1 cellular context compared by ENCODE assay signal in the genomic region with DNA sequence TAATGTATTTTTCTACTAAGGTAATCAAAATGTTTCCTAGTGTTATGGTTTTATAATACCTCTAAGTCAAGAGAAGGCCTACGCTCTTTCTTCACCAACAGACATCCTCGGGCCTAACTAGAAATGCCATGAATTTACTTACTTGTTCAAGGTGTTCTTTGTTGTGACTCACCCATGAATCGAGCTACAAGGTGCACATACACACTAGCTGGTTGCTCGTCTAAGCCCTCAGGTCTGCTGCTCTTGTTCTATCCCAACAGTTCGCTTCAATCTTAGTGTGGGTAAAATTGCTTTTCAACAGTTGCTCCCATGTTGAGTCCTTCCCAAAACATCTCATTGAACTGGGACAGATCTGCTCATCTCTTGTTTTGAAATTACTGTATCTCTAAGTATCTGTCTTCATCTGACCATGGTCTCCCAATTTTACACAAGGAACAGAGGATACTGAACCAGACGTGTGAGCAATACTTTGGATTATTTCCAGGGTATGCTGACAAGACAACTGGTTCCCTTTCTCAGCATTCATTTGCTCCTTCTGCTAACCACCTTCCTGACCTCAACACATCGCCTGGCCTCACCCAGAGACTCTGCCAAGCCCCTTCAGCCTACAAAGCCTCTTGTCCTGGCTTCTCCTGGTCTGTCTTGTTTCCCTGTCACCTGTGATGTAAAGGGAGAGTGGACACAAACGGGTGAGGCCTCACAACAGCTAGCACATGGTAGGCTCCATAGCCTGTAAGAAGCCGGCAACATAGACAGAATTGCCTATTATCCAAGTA.
TF ChIP-seq lines count a peak whose summit lies in the region.

No MANE protein-coding gene starts in this region.

TF ChIP-seq in A549, 52 proteins besides CTCF, POLR2A, EP300 and RAD21 (continued from another document):
- TF ChIP-seq, protein P1, sequence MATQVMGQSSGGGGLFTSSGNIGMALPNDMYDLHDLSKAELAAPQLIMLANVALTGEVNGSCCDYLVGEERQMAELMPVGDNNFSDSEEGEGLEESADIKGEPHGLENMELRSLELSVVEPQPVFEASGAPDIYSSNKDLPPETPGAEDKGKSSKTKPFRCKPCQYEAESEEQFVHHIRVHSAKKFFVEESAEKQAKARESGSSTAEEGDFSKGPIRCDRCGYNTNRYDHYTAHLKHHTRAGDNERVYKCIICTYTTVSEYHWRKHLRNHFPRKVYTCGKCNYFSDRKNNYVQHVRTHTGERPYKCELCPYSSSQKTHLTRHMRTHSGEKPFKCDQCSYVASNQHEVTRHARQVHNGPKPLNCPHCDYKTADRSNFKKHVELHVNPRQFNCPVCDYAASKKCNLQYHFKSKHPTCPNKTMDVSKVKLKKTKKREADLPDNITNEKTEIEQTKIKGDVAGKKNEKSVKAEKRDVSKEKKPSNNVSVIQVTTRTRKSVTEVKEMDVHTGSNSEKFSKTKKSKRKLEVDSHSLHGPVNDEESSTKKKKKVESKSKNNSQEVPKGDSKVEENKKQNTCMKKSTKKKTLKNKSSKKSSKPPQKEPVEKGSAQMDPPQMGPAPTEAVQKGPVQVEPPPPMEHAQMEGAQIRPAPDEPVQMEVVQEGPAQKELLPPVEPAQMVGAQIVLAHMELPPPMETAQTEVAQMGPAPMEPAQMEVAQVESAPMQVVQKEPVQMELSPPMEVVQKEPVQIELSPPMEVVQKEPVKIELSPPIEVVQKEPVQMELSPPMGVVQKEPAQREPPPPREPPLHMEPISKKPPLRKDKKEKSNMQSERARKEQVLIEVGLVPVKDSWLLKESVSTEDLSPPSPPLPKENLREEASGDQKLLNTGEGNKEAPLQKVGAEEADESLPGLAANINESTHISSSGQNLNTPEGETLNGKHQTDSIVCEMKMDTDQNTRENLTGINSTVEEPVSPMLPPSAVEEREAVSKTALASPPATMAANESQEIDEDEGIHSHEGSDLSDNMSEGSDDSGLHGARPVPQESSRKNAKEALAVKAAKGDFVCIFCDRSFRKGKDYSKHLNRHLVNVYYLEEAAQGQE (IDR thresholded peaks at IDR 0.05), result no peak
- TF ChIP-seq, protein P2, sequence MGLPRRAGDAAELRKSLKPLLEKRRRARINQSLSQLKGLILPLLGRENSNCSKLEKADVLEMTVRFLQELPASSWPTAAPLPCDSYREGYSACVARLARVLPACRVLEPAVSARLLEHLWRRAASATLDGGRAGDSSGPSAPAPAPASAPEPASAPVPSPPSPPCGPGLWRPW (IDR thresholded peaks at IDR 0.05), result no peak
- TF ChIP-seq CBX8 (IDR thresholded peaks at IDR 0.05), result no peak
- no peak for TF ChIP-seq CHD2 (IDR thresholded peaks at IDR 0.05; ENCODE audit: low read length, partially characterized antibody)
- no peak for TF ChIP-seq ZFP36 (IDR thresholded peaks at IDR 0.05; ENCODE audit: borderline replicate concordance, partially characterized antibody)
- no peak for TF ChIP-seq FOSL2 (IDR thresholded peaks at IDR 0.05)
- TF ChIP-seq FOSL2 (CRISPR knock-in tag; IDR thresholded peaks at IDR 0.05), result peak; percentile 8; the same call in 1 of the 2 replicates
- TF ChIP-seq TP53 (CRISPR knock-in tag; IDR thresholded peaks at IDR 0.05), result no peak
- no peak for TF ChIP-seq NPAS2 (CRISPR knock-in tag; IDR thresholded peaks at IDR 0.05; ENCODE audit: borderline replicate concordance)
- TF ChIP-seq NFE2L2 (conservative IDR thresholded peaks at IDR 0.05; ENCODE audit: low read length), result no peak
- TF ChIP-seq EHF (CRISPR knock-in tag; IDR thresholded peaks at IDR 0.05), result peak; percentile 15; the same call in 1 of the 2 replicates
- TF ChIP-seq JUN (IDR thresholded peaks at IDR 0.05), result no peak
- TF ChIP-seq, protein P3, sequence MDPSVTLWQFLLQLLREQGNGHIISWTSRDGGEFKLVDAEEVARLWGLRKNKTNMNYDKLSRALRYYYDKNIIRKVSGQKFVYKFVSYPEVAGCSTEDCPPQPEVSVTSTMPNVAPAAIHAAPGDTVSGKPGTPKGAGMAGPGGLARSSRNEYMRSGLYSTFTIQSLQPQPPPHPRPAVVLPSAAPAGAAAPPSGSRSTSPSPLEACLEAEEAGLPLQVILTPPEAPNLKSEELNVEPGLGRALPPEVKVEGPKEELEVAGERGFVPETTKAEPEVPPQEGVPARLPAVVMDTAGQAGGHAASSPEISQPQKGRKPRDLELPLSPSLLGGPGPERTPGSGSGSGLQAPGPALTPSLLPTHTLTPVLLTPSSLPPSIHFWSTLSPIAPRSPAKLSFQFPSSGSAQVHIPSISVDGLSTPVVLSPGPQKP (IDR thresholded peaks at IDR 0.05; ENCODE audit: low read depth, low read length), result no peak
- no peak for TF ChIP-seq ZC3H11A (IDR thresholded peaks at IDR 0.05)
- no peak for TF ChIP-seq EHMT2 (IDR thresholded peaks at IDR 0.05; ENCODE audit: low read depth)
- TF ChIP-seq HEYL (CRISPR knock-in tag; IDR thresholded peaks at IDR 0.05), result no peak
- TF ChIP-seq RFX5 (IDR thresholded peaks at IDR 0.05), result no peak
- TF ChIP-seq POLR2AphosphoS2 (conservative IDR thresholded peaks at IDR 0.05; ENCODE audit: low read length), result no peak
- no peak for TF ChIP-seq BHLHE40 (IDR thresholded peaks at IDR 0.05; ENCODE audit: low read depth, low read length)
- TF ChIP-seq CBX2 (IDR thresholded peaks at IDR 0.05; ENCODE audit: borderline replicate concordance, low read depth), result no peak
- TF ChIP-seq MAZ (IDR thresholded peaks at IDR 0.05; ENCODE audit: borderline replicate concordance, low read depth, low read length), result no peak
- TF ChIP-seq RARB (CRISPR knock-in tag; IDR thresholded peaks at IDR 0.05), result no peak
- TF ChIP-seq PHF8 (IDR thresholded peaks at IDR 0.05; ENCODE audit: borderline replicate concordance, low read depth), result no peak
- TF ChIP-seq RNF2 (IDR thresholded peaks at IDR 0.05; ENCODE audit: borderline replicate concordance, low read depth), result no peak
- no peak for TF ChIP-seq SMC3 (IDR thresholded peaks at IDR 0.05)
- no peak for TF ChIP-seq HDAC2 (IDR thresholded peaks at IDR 0.05)
- TF ChIP-seq JUNB (IDR thresholded peaks at IDR 0.05), result no peak; the same call in 1 of the 2 replicates
- peak; percentile 60 for TF ChIP-seq MAFK (IDR thresholded peaks at IDR 0.05; ENCODE audit: partially characterized antibody)
- no peak for TF ChIP-seq CHD4 (IDR thresholded peaks at IDR 0.05; ENCODE audit: borderline replicate concordance)
- TF ChIP-seq, protein P4, sequence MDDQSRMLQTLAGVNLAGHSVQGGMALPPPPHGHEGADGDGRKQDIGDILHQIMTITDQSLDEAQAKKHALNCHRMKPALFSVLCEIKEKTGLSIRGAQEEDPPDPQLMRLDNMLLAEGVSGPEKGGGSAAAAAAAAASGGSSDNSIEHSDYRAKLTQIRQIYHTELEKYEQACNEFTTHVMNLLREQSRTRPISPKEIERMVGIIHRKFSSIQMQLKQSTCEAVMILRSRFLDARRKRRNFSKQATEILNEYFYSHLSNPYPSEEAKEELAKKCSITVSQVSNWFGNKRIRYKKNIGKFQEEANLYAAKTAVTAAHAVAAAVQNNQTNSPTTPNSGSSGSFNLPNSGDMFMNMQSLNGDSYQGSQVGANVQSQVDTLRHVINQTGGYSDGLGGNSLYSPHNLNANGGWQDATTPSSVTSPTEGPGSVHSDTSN (IDR thresholded peaks at IDR 0.05), result no peak
- TF ChIP-seq, protein P5, sequence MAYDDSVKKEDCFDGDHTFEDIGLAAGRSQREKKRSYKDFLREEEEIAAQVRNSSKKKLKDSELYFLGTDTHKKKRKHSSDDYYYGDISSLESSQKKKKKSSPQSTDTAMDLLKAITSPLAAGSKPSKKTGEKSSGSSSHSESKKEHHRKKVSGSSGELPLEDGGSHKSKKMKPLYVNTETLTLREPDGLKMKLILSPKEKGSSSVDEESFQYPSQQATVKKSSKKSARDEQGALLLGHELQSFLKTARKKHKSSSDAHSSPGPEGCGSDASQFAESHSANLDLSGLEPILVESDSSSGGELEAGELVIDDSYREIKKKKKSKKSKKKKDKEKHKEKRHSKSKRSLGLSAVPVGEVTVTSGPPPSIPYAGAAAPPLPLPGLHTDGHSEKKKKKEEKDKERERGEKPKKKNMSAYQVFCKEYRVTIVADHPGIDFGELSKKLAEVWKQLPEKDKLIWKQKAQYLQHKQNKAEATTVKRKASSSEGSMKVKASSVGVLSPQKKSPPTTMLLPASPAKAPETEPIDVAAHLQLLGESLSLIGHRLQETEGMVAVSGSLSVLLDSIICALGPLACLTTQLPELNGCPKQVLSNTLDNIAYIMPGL (CRISPR knock-in tag; IDR thresholded peaks at IDR 0.05; ENCODE audit: borderline replicate concordance), result no peak
